ENCODE assay signal across 19 cellular contexts in genomic region chr14:102711946-102712345, GRCh38.
DNase-seq lines count a peak whose midpoint lies in the region; ATAC-seq and TF ChIP-seq lines count a peak whose summit lies in the region.
"Had no signal": no experiment of that assay in that cellular context is flagged by ENCODE, and none has a peak within 500 bp of the region (broad histone marks: within the 10 kb centered on the region; RNA-seq: fewer than 3 reads in every experiment).

No MANE protein-coding gene starts in this region.

- CTCF ChIA-PET in MCF 10A (lab: Yijun Ruan, JAX) = interaction anchor here (0.6 to 1.2 kb wide), 5 partner anchors 18 to 565 kb away, joined by 3 to 6 read pairs (median 3); no protein-coding TSS in a partner anchor

- H3K4me1 ChIP-seq in breast epithelium = no peaks in the 10 kb centered on the region
- peaks cover 1% of the 10 kb centered on the region for H3K4me1 ChIP-seq in smooth muscle cell (ENCODE audit: low read depth)
- no peaks in the 10 kb centered on the region for H3K4me1 ChIP-seq in spleen
- H3K4me1 ChIP-seq: Caco-2 had no signal

- no peaks in the 10 kb centered on the region for H3K36me3 ChIP-seq in breast epithelium
- peaks cover 19% of the 10 kb centered on the region for H3K36me3 ChIP-seq in smooth muscle cell (ENCODE audit: low read depth)
- peaks cover 0 to 91% (median 18%) of the 10 kb centered on the region in 6 donors for H3K36me3 ChIP-seq in spleen

- no peak overlapping the region for H2AFZ ChIP-seq in smooth muscle cell (ENCODE audit: low read depth)

- peak overlapping the region; percentile 11 for H3K27ac Mint-ChIP-seq in MCF 10A (ENCODE audit: low read depth, unreplicated experiment)

- H3K4me3 Mint-ChIP-seq in MCF 10A (ENCODE audit: unreplicated experiment) = no peak overlapping the region
- H3K4me3 Mint-ChIP-seq: CD4-positive, CD25-positive, alpha-beta regulatory T cell had no signal

- no peak for DNase-seq in MCF 10A (ENCODE audit: unreplicated experiment)
- no peak for DNase-seq in breast epithelium (ENCODE audit: low spot score in 2 of 2)
- DNase-seq in RPMI7951 (ENCODE audit: low read depth) = peak; percentile 3
- DNase-seq in islet precursor cell = peak; percentile 83
- no peak for DNase-seq in smooth muscle cell (lab: John Stamatoyannopoulos, UW; ENCODE audit: unreplicated experiment)
- no peak for DNase-seq in spleen
- no peak for DNase-seq in RKO (ENCODE audit: low spot score)
- DNase-seq: Caco-2; CD4-positive, CD25-positive, alpha-beta regulatory T cell; DMS153; KBM-7; MV-4-11; NCI-H1930; NCI-H226; NCI-H524 treated with DMSO at 0.1 percent for 48 hours had no signal

- no peaks in the 10 kb centered on the region for H3K79me2 ChIP-seq in smooth muscle cell (ENCODE audit: low read depth)

- no peaks in the 10 kb centered on the region for H3K9me3 Mint-ChIP-seq in MCF 10A (ENCODE audit: unreplicated experiment)
- H3K9me3 Mint-ChIP-seq: CD4-positive, CD25-positive, alpha-beta regulatory T cell had no signal

- no peak for TF ChIP-seq CTCF in MCF 10A (IDR thresholded peaks at IDR 0.05; ENCODE audit: unreplicated experiment)
- TF ChIP-seq CTCF in breast epithelium (IDR thresholded peaks at IDR 0.05) = no peak
- TF ChIP-seq CTCF in smooth muscle cell (IDR thresholded peaks at IDR 0.05; ENCODE audit: borderline replicate concordance, insufficient read depth, poor library complexity, severe bottlenecking) = no peak
- no peak for TF ChIP-seq CTCF in spleen (IDR thresholded peaks at IDR 0.05 in 8 of 11, conservative IDR thresholded peaks at IDR 0.05 in 3 of 11)

- H3K27me3 ChIP-seq in breast epithelium = no peaks in the 10 kb centered on the region
- H3K27me3 ChIP-seq in smooth muscle cell (ENCODE audit: low read depth) = no peaks in the 10 kb centered on the region
- H3K27me3 ChIP-seq in spleen (replicated peaks in 1 of 7) = no peaks in the 10 kb centered on the region
- H3K27me3 ChIP-seq: BE2C had no signal

- POLR2A ChIA-PET in MCF 10A (lab: Yijun Ruan, JAX) = interaction anchor here (0.7 kb wide), 1 partner anchor 803 kb away, joined by 3 read pairs; no protein-coding TSS in a partner anchor

- no peak overlapping the region for H3K4me3 ChIP-seq in breast epithelium
- H3K4me3 ChIP-seq in smooth muscle cell = no peak overlapping the region
- H3K4me3 ChIP-seq in spleen = no peak overlapping the region

- H3F3A ChIP-seq in smooth muscle cell (ENCODE audit: low read depth) = peaks cover 9% of the 10 kb centered on the region

- no peak for ATAC-seq in GM21367 (IDR thresholded peaks at IDR 0.05; ENCODE audit: unreplicated experiment)
- ATAC-seq: Right ventricle myocardium inferior had no signal

- no peak overlapping the region for H3K27ac ChIP-seq in breast epithelium
- H3K27ac ChIP-seq in smooth muscle cell (ENCODE audit: low read depth) = peak overlapping the region; percentile 17
- no peak overlapping the region for H3K27ac ChIP-seq in spleen
- H3K27ac ChIP-seq: 22Rv1 had no signal

- H3K4me2 ChIP-seq in smooth muscle cell = no peak overlapping the region

- no TSS peak for BruUV-seq in MCF 10A (replicated peaks; lab: Mats Ljungman, UMichigan)

- no peak overlapping the region for H3K9ac ChIP-seq in smooth muscle cell (ENCODE audit: low read depth)

- H3K9me3 ChIP-seq in breast epithelium = no peaks in the 10 kb centered on the region
- no peaks in the 10 kb centered on the region for H3K9me3 ChIP-seq in smooth muscle cell (replicated peaks; ENCODE audit: low read depth)
- no peaks in the 10 kb centered on the region for H3K9me3 ChIP-seq in spleen
- H3K9me3 ChIP-seq: BE2C, Caco-2 had no signal

- no peaks in the 10 kb centered on the region for H3K27me3 Mint-ChIP-seq in MCF 10A (ENCODE audit: insufficient read depth, unreplicated experiment)
- H3K27me3 Mint-ChIP-seq: CD4-positive, CD25-positive, alpha-beta regulatory T cell had no signal

- peaks cover 66% of the 10 kb centered on the region for H4K20me1 ChIP-seq in smooth muscle cell (ENCODE audit: low read depth)

- intact Hi-C loops in MCF 10A (cut with micrococcal nuclease) (no loop called here), breast epithelium (cut with DNase I; ENCODE audit: low total_unique reads) (no loop called here), spleen (cut with DNase I; ENCODE audit: low total_unique reads) (no loop called here)

- H3K36me3 Mint-ChIP-seq in MCF 10A (ENCODE audit: insufficient read depth, unreplicated experiment) = peaks cover 84% of the 10 kb centered on the region

- TF ChIP-seq POLR2A in breast epithelium (IDR thresholded peaks at IDR 0.05) = no peak
- TF ChIP-seq POLR2A in spleen (IDR thresholded peaks at IDR 0.05) = no peak

- H3K4me1 Mint-ChIP-seq in MCF 10A (ENCODE audit: insufficient read depth, unreplicated experiment) = no peaks in the 10 kb centered on the region

- WGBS in smooth muscle cell (ENCODE audit: low lambda C conversion rate) = 66% methylated on average over 3 of the region's 3 CpGs
- WGBS in spleen, 5 donors = 85 to 94% (median 92%) methylated on average over 3 of the region's 3 CpGs

Comparison
In these comparisons a context has a peak if more than half of its experiments do, and no peak if none do; other contexts are left out.
1. DNase-seq: peak in RPMI7951 (single experiment) and islet precursor cell (single experiment); none in MCF 10A (single experiment), breast epithelium (0 of 2), smooth muscle cell (single experiment), spleen (single experiment) and RKO (single experiment).